ENCODE assay signal across 10 cellular contexts in the genomic region with DNA sequence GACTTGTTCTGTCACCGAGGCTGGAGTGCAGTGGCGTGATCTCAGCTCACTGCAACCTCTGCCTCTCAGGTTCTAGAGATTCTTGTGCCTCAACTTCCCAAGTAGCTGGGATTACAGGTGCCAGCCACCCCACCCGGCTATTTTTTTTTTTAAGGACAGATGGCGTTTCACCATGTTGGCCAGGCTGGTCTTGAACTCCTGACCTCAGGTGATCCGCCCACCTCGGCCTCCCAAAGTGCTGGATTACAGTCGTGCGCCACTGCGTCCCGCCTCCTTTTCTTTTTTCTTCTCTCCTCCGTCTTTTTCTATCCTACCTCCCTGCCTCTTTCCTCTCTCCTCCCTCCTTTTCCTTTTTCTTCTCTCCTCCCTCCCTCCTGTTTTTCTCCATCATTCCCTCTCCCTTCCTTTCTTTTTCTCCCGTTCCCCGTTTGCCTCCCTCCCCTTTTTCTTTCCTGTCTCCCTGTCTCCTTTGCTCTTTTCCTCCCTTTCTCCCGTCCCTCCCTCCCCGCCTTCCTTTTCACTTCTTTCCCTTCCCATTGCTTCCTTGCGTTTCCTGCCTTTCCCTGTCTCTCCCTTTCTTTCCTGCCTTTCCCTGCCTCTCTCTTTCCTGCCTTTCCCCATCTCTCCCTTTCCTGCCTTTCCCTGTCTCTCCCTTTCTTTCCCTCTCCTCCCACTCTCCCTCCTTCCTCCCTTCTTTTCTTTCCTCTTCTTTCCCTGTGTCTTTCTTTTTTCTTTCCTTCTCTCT. TPM values are rescaled to one million over a fixed set of nuclear protein-coding genes. Genes with fewer than 3 reads are reported as not detected.
DNase-seq lines count a peak whose midpoint lies in the region; FAIRE-seq and TF ChIP-seq lines count a peak whose summit lies in the region.
"Had no signal": no experiment of that assay in that cellular context is flagged by ENCODE, and none has a peak within 500 bp of the region (broad histone marks: within the 10 kb centered on the region; RNA-seq: fewer than 3 reads in every experiment).

No MANE protein-coding gene starts in this region.

- no peak for DNase-seq in GM19239 (ENCODE audit: insufficient read length, low spot score)
- DNase-seq in fibroblast of pulmonary artery (ENCODE audit: low read depth) = no peak
- no peak for DNase-seq in NCI-H345 treated with DMSO at 0.1 percent for 48 hours (lab: John Stamatoyannopoulos, UW; ENCODE audit: unreplicated experiment)
- no peak for DNase-seq in A172 (ENCODE audit: low spot score)
- no peak for DNase-seq in NCI-H1105 (lab: John Stamatoyannopoulos, UW)
- no peak for DNase-seq in RKO (ENCODE audit: low spot score)
- DNase-seq: hippocampal formation, NCI-H2171 had no signal

- TF ChIP-seq CTCF in VCaP (conservative IDR thresholded peaks at IDR 0.05) (no peak), fibroblast of pulmonary artery (IDR thresholded peaks at IDR 0.05; ENCODE audit: low read length, missing control alignments) (no peak)

- peak overlapping the region; percentile 100 for H3K9ac ChIP-seq in skeletal muscle satellite cell (ENCODE audit: low read depth, low read length)

- peak overlapping the region; percentile 100; the same call in 1 of the 2 replicates for H3K27ac ChIP-seq in VCaP

- peaks cover 29% of the 10 kb centered on the region for H3K36me3 ChIP-seq in skeletal muscle satellite cell (ENCODE audit: insufficient read depth, low read length)

- H3K4me3 ChIP-seq in fibroblast of pulmonary artery (replicated peaks; ENCODE audit: low read depth, low read length) (peak overlapping the region; percentile 78), skeletal muscle satellite cell (ENCODE audit: low read length) (peak overlapping the region; percentile 100)

- peak; percentile 76 for FAIRE-seq in GM19239 (lab: Jason Lieb, UNC)

- H3K4me2 ChIP-seq in skeletal muscle satellite cell (ENCODE audit: low read length) = peak overlapping the region; percentile 88

- no peaks in the 10 kb centered on the region for H3K27me3 ChIP-seq in skeletal muscle satellite cell (ENCODE audit: control insufficient read depth, insufficient read depth, low read length)

- no peaks in the 10 kb centered on the region for H3K9me3 ChIP-seq in skeletal muscle satellite cell (replicated peaks; ENCODE audit: low read length)

- H3K4me1 ChIP-seq in skeletal muscle satellite cell (ENCODE audit: control insufficient read depth, insufficient read depth, low read length) = peaks cover 24% of the 10 kb centered on the region

RNA-seq across cellular contexts. Expression of a gene that starts 2.1 kb away (rescaled TPM):
- 317 and 350 TPM in 2 replicates for total RNA-seq in skeletal muscle satellite cell (2012; rRNA removed)
- 121 and 163 TPM in 2 replicates for total RNA-seq in A172 (2014; rRNA removed; shearing (Covaris generic))

RNA-seq across cellular contexts. Expression of a gene that starts 57.5 kb away (rescaled TPM):
- total RNA-seq in skeletal muscle satellite cell (2012; rRNA removed) = not detected in 2 replicates
- total RNA-seq in A172 (2014; rRNA removed; shearing (Covaris generic)) = not detected in 2 replicates

RNA-seq across cellular contexts. Expression of a gene that starts 58.7 kb away (rescaled TPM):
- total RNA-seq in skeletal muscle satellite cell (2012; rRNA removed) = 28.6 and 37.8 TPM in 2 replicates
- 3.3 and 4.2 TPM in 2 replicates for total RNA-seq in A172 (2014; rRNA removed; shearing (Covaris generic))
